In genomic region chr10:131885391-131886165, GRCh38 we compare ENCODE assay signal across 8 cellular contexts. TPM values are rescaled to one million over a fixed set of nuclear protein-coding genes. Genes with fewer than 3 reads are reported as not detected.
DNase-seq lines count a peak whose midpoint lies in the region; ATAC-seq and TF ChIP-seq lines count a peak whose summit lies in the region.

No MANE protein-coding gene starts in this region.

- no peaks in the 10 kb centered on the region for H3K9me3 ChIP-seq in hepatocyte (ENCODE audit: low read depth)

- H3K27ac ChIP-seq in hepatocyte = no peak overlapping the region

- H3K9me2 ChIP-seq in hepatocyte (replicated peaks; ENCODE audit: insufficient read depth) = no peaks in the 10 kb centered on the region

- WGBS in hepatocyte (ENCODE audit: low lambda C conversion rate, missing lambda C conversion rate) = 24% methylated on average over 25 of the region's 25 CpGs

- no peaks in the 10 kb centered on the region for H3K27me3 ChIP-seq in hepatocyte

- H3K27ac Mint-ChIP-seq in CD14-positive monocyte = peak overlapping the region in 1 of 7 donors; percentile 7

- H4K20me1 ChIP-seq in hepatocyte (ENCODE audit: insufficient read depth, poor library complexity, severe bottlenecking) = no peaks in the 10 kb centered on the region

- H3K27me3 Mint-ChIP-seq in CD14-positive monocyte (ENCODE audit: low read depth in 3 of 3) = peaks cover 0 to 4% (median 3%) of the 10 kb centered on the region in 3 donors

- H3K9me3 Mint-ChIP-seq in CD14-positive monocyte = peaks cover 0 to 7% (median 2%) of the 10 kb centered on the region in 7 donors

- TF ChIP-seq CTCF in CD14-positive monocyte (IDR thresholded peaks at IDR 0.05) (peak; percentile 93), hepatocyte (IDR thresholded peaks at IDR 0.05; ENCODE audit: poor library complexity) (peak; percentile 95)

- no peaks in the 10 kb centered on the region for H3K79me2 ChIP-seq in hepatocyte

- no peak overlapping the region for H3K4me3 ChIP-seq in hepatocyte

- peaks cover 5% of the 10 kb centered on the region for H3K4me1 ChIP-seq in hepatocyte (ENCODE audit: insufficient read depth)

- ATAC-seq in GM19463 (IDR thresholded peaks at IDR 0.05; ENCODE audit: unreplicated experiment) (peak; percentile 98), HG03558 (IDR thresholded peaks at IDR 0.05; ENCODE audit: extremely low read depth, unreplicated experiment) (peak; percentile 80)

- H2AFZ ChIP-seq in hepatocyte = no peak overlapping the region

- H3K4me2 ChIP-seq in hepatocyte = peak overlapping the region; percentile 26

- no peaks in the 10 kb centered on the region for H3K36me3 Mint-ChIP-seq in CD14-positive monocyte

- intact Hi-C loops in CD14-positive monocyte (cut with micrococcal nuclease) = loop anchor here (1.0 to 5.0 kb wide), 2 partner anchors 137 to 138 kb away; no protein-coding TSS in a partner anchor

- peaks cover 2% of the 10 kb centered on the region for H3K4me1 Mint-ChIP-seq in CD14-positive monocyte

- no peaks in the 10 kb centered on the region for H3K36me3 ChIP-seq in hepatocyte (replicated peaks; ENCODE audit: insufficient read depth, low read depth)

- H3K4me3 Mint-ChIP-seq in CD14-positive monocyte = no peak overlapping the region

- DNase-seq in CD14-positive monocyte (ENCODE audit: low spot score) = peak; percentile 66
- DNase-seq in T-helper 22 cell (ENCODE audit: low read depth) = peak; percentile 46
- DNase-seq in amygdala (lab: John Stamatoyannopoulos, UW) = peak in 40 of 56 donors; percentile 7 to 71 (median 32)
- DNase-seq in hepatocyte (ENCODE audit: low spot score) = peak; percentile 88
- peak; percentile 67 to 77 for DNase-seq in stimulated activated CD4-positive, alpha-beta T cell treated with anti-CD3 and anti-CD28 coated beads, Interleukin-12 subunit alpha, Interleukin-12 subunit beta, amount 100 ng/mL, for 24 hours (ENCODE audit: low read depth in 2 of 2)
- DNase-seq in NCI-H2029 treated with DMSO at 0.1 percent for 48 hours (lab: John Stamatoyannopoulos, UW) = no peak

RNA-seq across cellular contexts. Expression of gene PPP2R2D, which starts 15.2 kb away (rescaled TPM):
- polyA plus RNA-seq in CD14-positive monocyte (10 to 100 TPM; 12.8 to 12.9 TPM), hepatocyte (25.9 and 27.8 TPM in 2 replicates)
- 32.1 and 38.0 TPM in 2 replicates for total RNA-seq in hepatocyte
